25 cellular contexts compared by ENCODE assay signal in genomic region chr4:8780086-8780485, GRCh38.
"Had no signal": no experiment of that assay in that cellular context is flagged by ENCODE, and none has a peak within 500 bp of the region (broad histone marks: within the 10 kb centered on the region; RNA-seq: fewer than 3 reads in every experiment).

No MANE protein-coding gene starts in this region.

- FAIRE-seq: small intestine, urothelium cell line had no signal

- H2AFZ ChIP-seq: parathyroid adenoma had no signal

- DNase-seq: naive thymus-derived CD8-positive, alpha-beta T cell; occipital lobe; ovary; psoas muscle; right lobe of liver; sigmoid colon; stimulated activated CD4-positive, alpha-beta T cell treated with anti-CD3 and anti-CD28 coated beads, Interleukin-15, amount 100 ng/mL, for 24 hours; stimulated activated CD4-positive, alpha-beta T cell treated with anti-CD3 and anti-CD28 coated beads, Interleukin-2, amount 100 ng/mL, for 24 hours; stimulated activated CD4-positive, alpha-beta T cell treated with anti-CD3 and anti-CD28 coated beads, Interleukin-2, amount 100 ng/mL, for 48 hours; stimulated activated CD4-positive, alpha-beta T cell treated with anti-CD3 and anti-CD28 coated beads, Interleukin-4, amount 100 ng/mL, for 24 hours; stimulated activated naive B cell treated with anti-CD40 and anti-IgM and Interleukin-4, amounts not matched to agents 10 μg/mL and 1 μg/mL and 100 μg/mL, for 72 hours; stimulated activated naive CD4-positive, alpha-beta T cell treated with Interleukin-2 at 50 U/mL for 16 hours; stomach; thyroid gland; trophoblast cell had no signal

- ATAC-seq: naive thymus-derived CD8-positive, alpha-beta T cell; natural killer cell treated with Interleukin-12 subunit alpha and Interleukin-12 subunit beta and Interleukin-15 and Interleukin-18, amount 100 ng/mL, for 72 hours; psoas muscle; right cardiac atrium; right lobe of liver; stimulated activated effector memory CD8-positive, alpha-beta T cell treated with anti-CD3 and anti-CD28 coated beads, Interleukin-12 subunit alpha, Interleukin-12 subunit beta, amount 100 ng/mL, for 72 hours; stimulated activated naive B cell treated with anti-CD40 and anti-IgM and Interleukin-4, amounts not matched to agents 10 μg/mL and 1 μg/mL and 100 μg/mL, for 72 hours had no signal

- H3K27me3 ChIP-seq: ovary, right lobe of liver, thyroid gland, tibial nerve, upper lobe of left lung, vagina had no signal

- H3K36me3 ChIP-seq: ovary, right lobe of liver, sigmoid colon, stomach, thoracic aorta, thyroid gland, tibial nerve, upper lobe of left lung, vagina had no signal

- H3K4me1 ChIP-seq: parathyroid adenoma, psoas muscle, right lobe of liver, sigmoid colon, stomach, thyroid gland, tibial nerve, upper lobe of left lung, vagina had no signal

- H3K79me2 ChIP-seq: parathyroid adenoma had no signal

- H3K4me3 ChIP-seq: ovary, psoas muscle, right lobe of liver, sigmoid colon, stomach, thoracic aorta, thyroid gland, tibial nerve, upper lobe of left lung, vagina had no signal

- H3K9me3 ChIP-seq: ovary, psoas muscle, right lobe of liver, sigmoid colon, stomach, thoracic aorta, thyroid gland, upper lobe of left lung, vagina had no signal

- H3K9ac ChIP-seq: parathyroid adenoma had no signal

- H3K27ac ChIP-seq: ovary, parathyroid adenoma, psoas muscle, right lobe of liver, sigmoid colon, stomach, thoracic aorta, thyroid gland, tibial nerve, upper lobe of left lung, vagina had no signal
